In the genomic region with DNA sequence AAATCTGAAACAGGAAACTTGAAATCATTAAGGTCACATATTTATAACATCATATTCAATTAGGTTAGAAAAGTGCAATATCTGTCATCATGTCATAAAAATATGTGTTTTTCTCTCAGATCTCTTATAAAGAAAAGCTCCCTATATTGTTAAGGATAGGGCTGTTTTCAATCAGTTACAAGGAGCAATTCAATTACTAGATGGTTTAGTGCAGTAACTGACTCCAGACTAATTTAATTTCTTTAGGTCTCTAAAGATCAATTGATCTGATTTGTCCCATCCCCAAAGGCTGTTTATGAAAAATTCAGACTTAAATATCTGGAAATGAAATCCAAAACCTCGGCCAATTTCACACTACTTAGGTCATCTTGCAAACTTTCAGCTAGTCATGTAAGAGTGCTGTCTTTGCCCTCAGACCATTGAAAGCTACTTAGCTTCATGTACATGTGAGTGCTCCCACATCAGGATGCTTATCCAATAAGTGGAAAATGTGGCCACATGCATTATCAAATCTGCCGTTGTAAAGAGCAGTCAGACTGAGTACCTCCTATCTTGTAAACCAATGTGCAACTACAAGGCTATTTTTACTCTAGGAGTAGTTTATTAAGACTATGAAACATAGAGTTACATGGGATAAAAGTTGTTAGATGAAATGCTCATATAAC, we compare ENCODE assay signal across 10 cellular contexts. TPM values are rescaled to one million over a fixed set of nuclear protein-coding genes. Genes with fewer than 3 reads are reported as not detected.
"Had no signal": no experiment of that assay in that cellular context is flagged by ENCODE, and none has a peak within 500 bp of the region (broad histone marks: within the 10 kb centered on the region; RNA-seq: fewer than 3 reads in every experiment).

No MANE protein-coding gene starts in this region.

RNA-seq across cellular contexts. Expression of a gene that starts 24.7 kb away (rescaled TPM):
- total RNA-seq: dermis blood vessel endothelial cell; esophagus squamous epithelium; kidney; mammary epithelial cell; naive thymus-derived CD4-positive, alpha-beta T cell; osteoblast; suprapubic skin; transverse colon; upper lobe of right lung had no signal
- polyA plus RNA-seq: mammary epithelial cell; naive thymus-derived CD4-positive, alpha-beta T cell; thymus had no signal
